ENCODE assay signal across 17 cellular contexts in genomic region chr11:2818021-2818420, GRCh38.
DNase-seq lines count a peak whose midpoint lies in the region; ATAC-seq and TF ChIP-seq lines count a peak whose summit lies in the region.
"Had no signal": no experiment of that assay in that cellular context is flagged by ENCODE, and none has a peak within 500 bp of the region (broad histone marks: within the 10 kb centered on the region; RNA-seq: fewer than 3 reads in every experiment).

No MANE protein-coding gene starts in this region.

- H2AK9ac ChIP-seq in IMR-90 (replicated peaks; ENCODE audit: low read depth, low read length, poor library complexity) = no peak overlapping the region

- no TSS peak for BruUV-seq in IMR-90 (replicated peaks; lab: Mats Ljungman, UMichigan)

- 100% methylated on average over 1 of the region's 6 CpGs; no CpG with 5 or more reads in 1 of the 2 experiments for WGBS in IMR-90 (ENCODE audit: extremely low coverage in 2 of 2, insufficient read length in 1 of 2), 2 experiments
- WGBS in neuronal stem cell (ENCODE audit: extremely low coverage in 2 of 2, insufficient read length in 2 of 2, insufficient replicate concordance in 1 of 2), 2 donors = no CpG with 5 or more reads among the region's 6 CpGs
- 96 to 97% methylated on average over 6 of the region's 6 CpGs for WGBS in aorta, 2 donors

- no peaks in the 10 kb centered on the region for H4K20me1 ChIP-seq in IMR-90 (ENCODE audit: insufficient read depth, low read length)
- H4K20me1 ChIP-seq: BLaER1 treated with 17β-estradiol and CSF1 and Interleukin-3, amounts not matched to agents 10 nM and 100 nM had no signal

- H3K4me3 ChIP-seq in right atrium auricular region (no peak overlapping the region), IMR-90 (ENCODE audit: insufficient read depth, low read depth, low read length) (no peak overlapping the region), neuronal stem cell (ENCODE audit: low read length in 2 of 2) (no peak overlapping the region), aorta (ENCODE audit: low read length in 2 of 2) (no peak overlapping the region)
- H3K4me3 ChIP-seq: BLaER1 treated with 17β-estradiol and CSF1 and Interleukin-3, amounts not matched to agents 10 nM and 100 nM; GM12878; HAP-1 had no signal

- H3K18ac ChIP-seq in IMR-90 (ENCODE audit: low read depth, low read length) (no peak overlapping the region; the same call in 1 of the 2 replicates), neuronal stem cell (ENCODE audit: low read length) (no peak overlapping the region)

- H2BK5ac ChIP-seq in IMR-90 (ENCODE audit: low read depth, low read length, poor library complexity, severe bottlenecking) (no peak overlapping the region), neuronal stem cell (ENCODE audit: low read length) (no peak overlapping the region)

- H3K9me1 ChIP-seq in IMR-90 (ENCODE audit: insufficient read depth, low read length) = peaks cover 6% of the 10 kb centered on the region

- DNase-seq in Right ventricle myocardium superior (peak; percentile 10), right atrium auricular region (ENCODE audit: low spot score) (no peak), IMR-90 (no peak), neuronal stem cell (ENCODE audit: low spot score) (no peak), aorta (peak; percentile 17 to 59), NCI-H146 treated with DMSO at 0.1 percent for 48 hours (lab: John Stamatoyannopoulos, UW; ENCODE audit: unreplicated experiment) (no peak)
- DNase-seq: 8988T; CD8-positive, alpha-beta T cell; COR-L47; DMS 273 treated with DMSO at 0.1 percent for 48 hours; DMS53; DND-41; EL had no signal

- TF ChIP-seq POLR2A in IMR-90 (IDR thresholded peaks at IDR 0.05; ENCODE audit: low read depth, low read length) = no peak

- in situ Hi-C loops in IMR-90 (cut with MboI; ENCODE audit: low sequenced_read_pairs) = no loop called here

- dilution Hi-C loops in IMR-90 (cut with HindIII; ENCODE audit: low sequenced_read_pairs, unreplicated experiment) = no loop called here

- H4K91ac ChIP-seq in IMR-90 (ENCODE audit: insufficient read depth, low read depth, low read length) (no peak overlapping the region), neuronal stem cell (ENCODE audit: low read depth, low read length, poor library complexity) (no peak overlapping the region)

- peaks cover 0 to 3% of the 10 kb centered on the region in 2 donors for H3K4me1 ChIP-seq in right atrium auricular region
- peaks cover 12% of the 10 kb centered on the region for H3K4me1 ChIP-seq in IMR-90 (ENCODE audit: control insufficient read depth, insufficient read depth, low read length)
- H3K4me1 ChIP-seq in neuronal stem cell (ENCODE audit: control insufficient read depth in 2 of 2, insufficient read depth in 1 of 2, low read depth in 1 of 2, low read length in 2 of 2) = peaks cover 2 to 4% of the 10 kb centered on the region in 2 donors
- H3K4me1 ChIP-seq in aorta (ENCODE audit: control insufficient read depth in 1 of 2, insufficient read depth in 2 of 2, low read length in 2 of 2) = no peaks in the 10 kb centered on the region
- H3K4me1 ChIP-seq: HAP-1 had no signal

- H3K4me2 ChIP-seq in IMR-90 (ENCODE audit: low read depth, low read length) (no peak overlapping the region), neuronal stem cell (ENCODE audit: insufficient read depth, low read length, poor library complexity, severe bottlenecking) (no peak overlapping the region)
- H3K4me2 ChIP-seq: BLaER1 treated with 17β-estradiol and CSF1 and Interleukin-3, amounts not matched to agents 10 nM and 100 nM had no signal

- H3K27ac ChIP-seq in right atrium auricular region (no peak overlapping the region), IMR-90 (ENCODE audit: insufficient read depth, low read length) (no peak overlapping the region), neuronal stem cell (replicated peaks; ENCODE audit: low read length) (no peak overlapping the region), aorta (ENCODE audit: low read depth in 1 of 2, low read length in 2 of 2) (no peak overlapping the region)

- H2BK12ac ChIP-seq in neuronal stem cell (ENCODE audit: low read length) = no peak overlapping the region

- H3K9ac ChIP-seq in IMR-90 (ENCODE audit: low read depth, low read length) (no peak overlapping the region), neuronal stem cell (ENCODE audit: low read depth, low read length, poor library complexity) (peak overlapping the region; percentile 12)
- H3K9ac ChIP-seq: BLaER1 treated with 17β-estradiol and CSF1 and Interleukin-3, amounts not matched to agents 10 nM and 100 nM had no signal

- H3K4ac ChIP-seq in IMR-90 (ENCODE audit: low read depth, low read length) (no peak overlapping the region), neuronal stem cell (ENCODE audit: low read length) (no peak overlapping the region)

- TF ChIP-seq RAD21 in IMR-90 (IDR thresholded peaks at IDR 0.05; ENCODE audit: low read length) = no peak

- TF ChIP-seq CTCF in right atrium auricular region (IDR thresholded peaks at IDR 0.05) (no peak), IMR-90 (conservative IDR thresholded peaks at IDR 0.05; ENCODE audit: low read depth, low read length) (no peak)

- H3K27me3 ChIP-seq in right atrium auricular region = no peaks in the 10 kb centered on the region
- no peaks in the 10 kb centered on the region for H3K27me3 ChIP-seq in IMR-90 (ENCODE audit: control insufficient read depth, insufficient read depth, low read length)
- no peaks in the 10 kb centered on the region for H3K27me3 ChIP-seq in neuronal stem cell (ENCODE audit: control insufficient read depth in 3 of 3, insufficient read depth in 3 of 3, low read depth in 1 of 3, low read length in 3 of 3)
- H3K27me3 ChIP-seq in aorta (ENCODE audit: control insufficient read depth in 1 of 2, insufficient read depth in 2 of 2, low read length in 1 of 2) = no peaks in the 10 kb centered on the region
- H3K27me3 ChIP-seq: BLaER1 treated with 17β-estradiol and CSF1 and Interleukin-3, amounts not matched to agents 10 nM and 100 nM had no signal

- CTCF ChIA-PET in IMR-90 (lab: Yijun Ruan, JAX) = no interaction called here

- H2AFZ ChIP-seq in IMR-90 (replicated peaks; ENCODE audit: low read length, poor library complexity) (peak overlapping the region; percentile 27), neuronal stem cell (ENCODE audit: low read length) (no peak overlapping the region)

- intact Hi-C loops in Right ventricle myocardium superior (cut with DNase I) (no loop called here), IMR-90 (cut with micrococcal nuclease) (no loop called here), aorta (cut with DNase I) (no loop called here)

- H3K36me3 ChIP-seq in right atrium auricular region = no peaks in the 10 kb centered on the region
- no peaks in the 10 kb centered on the region for H3K36me3 ChIP-seq in IMR-90 (ENCODE audit: control insufficient read depth, insufficient read depth, low read length)
- no peaks in the 10 kb centered on the region for H3K36me3 ChIP-seq in neuronal stem cell (replicated peaks in 1 of 2; ENCODE audit: control insufficient read depth in 2 of 2, insufficient read depth in 2 of 2, low read length in 2 of 2)
- no peaks in the 10 kb centered on the region for H3K36me3 ChIP-seq in aorta (ENCODE audit: control insufficient read depth in 1 of 2, insufficient read depth in 2 of 2, low read length in 1 of 2)
- H3K36me3 ChIP-seq: HAP-1 had no signal

- H4K8ac ChIP-seq in IMR-90 (ENCODE audit: low read depth in 2 of 2, low read length in 2 of 2) = no peak overlapping the region
- H4K8ac ChIP-seq in neuronal stem cell (ENCODE audit: low read depth, low read length) = no peak overlapping the region

- no peaks in the 10 kb centered on the region for H3K79me1 ChIP-seq in IMR-90 (ENCODE audit: low read depth in 1 of 2, low read length in 2 of 2)
- H3K79me1 ChIP-seq in neuronal stem cell (ENCODE audit: low read depth, low read length) = no peaks in the 10 kb centered on the region

- peak overlapping the region; percentile 64 for H2BK20ac ChIP-seq in IMR-90 (ENCODE audit: low read depth, low read length)

- POLR2A ChIA-PET in IMR-90 (lab: Charles Lee; ENCODE audit: unreplicated experiment) = no interaction called here

- no peak overlapping the region for H2BK120ac ChIP-seq in IMR-90 (ENCODE audit: low read depth, low read length)
- no peak overlapping the region for H2BK120ac ChIP-seq in neuronal stem cell (ENCODE audit: low read depth, low read length)

- H4K5ac ChIP-seq in IMR-90 (ENCODE audit: low read depth, low read length) = no peak overlapping the region

- H3K9me3 ChIP-seq in right atrium auricular region (peaks cover 0 to 19% of the 10 kb centered on the region in 2 donors), IMR-90 (ENCODE audit: control insufficient read depth, insufficient read depth, low read length) (peaks cover 12% of the 10 kb centered on the region), neuronal stem cell (replicated peaks in 1 of 2; ENCODE audit: control insufficient read depth in 2 of 2, insufficient read depth in 1 of 2, low read depth in 1 of 2, low read length in 2 of 2) (peaks cover 4 to 20% of the 10 kb centered on the region in 2 donors), aorta (ENCODE audit: control insufficient read depth, low read length) (no peaks in the 10 kb centered on the region)

- H2BK15ac ChIP-seq in IMR-90 (ENCODE audit: low read depth, low read length) (no peak overlapping the region; the same call in 2 of the 3 replicates), neuronal stem cell (ENCODE audit: low read length) (no peak overlapping the region)

- H3K23ac ChIP-seq in IMR-90 (ENCODE audit: low read depth, low read length) (no peak overlapping the region), neuronal stem cell (ENCODE audit: low read depth, low read length, poor library complexity) (no peak overlapping the region)

- ATAC-seq in Right ventricle myocardium superior (ENCODE audit: poor library complexity) (no peak), IMR-90 (ENCODE audit: low read depth) (no peak), aorta (ENCODE audit: low FRiP score) (no peak), HG02870 (IDR thresholded peaks at IDR 0.05; ENCODE audit: unreplicated experiment) (no peak)
- ATAC-seq: CD8-positive, alpha-beta T cell; GM12878 had no signal

- H3K14ac ChIP-seq in IMR-90 (replicated peaks; ENCODE audit: low read depth, low read length) (no peak overlapping the region), neuronal stem cell (ENCODE audit: low read length) (no peak overlapping the region)

- H3K56ac ChIP-seq in IMR-90 (ENCODE audit: extremely low read depth, insufficient read depth, low read length) = no peak overlapping the region

- H2AK5ac ChIP-seq in IMR-90 (ENCODE audit: low read depth, low read length) (peak overlapping the region; percentile 70), neuronal stem cell (ENCODE audit: low read depth, low read length) (no peak overlapping the region)

TF ChIP-seq in IMR-90, 13 proteins besides CTCF, POLR2A, EP300 and RAD21 (continues in another document):
- TF ChIP-seq USF2 (IDR thresholded peaks at IDR 0.05; ENCODE audit: low read depth, low read length) (no peak), MAZ (IDR thresholded peaks at IDR 0.05; ENCODE audit: borderline replicate concordance, low read depth, low read length) (no peak)

Comparison
In these comparisons a context has a peak if more than half of its experiments do, and no peak if none do; other contexts are left out.
1. DNase-seq: peak in Right ventricle myocardium superior (single experiment) and aorta (2 of 2); none in right atrium auricular region (single experiment), IMR-90 (single experiment), neuronal stem cell (single experiment) and NCI-H146 treated with DMSO at 0.1 percent for 48 hours (single experiment).